1 cellular context compared by ENCODE assay signal in the genomic region with DNA sequence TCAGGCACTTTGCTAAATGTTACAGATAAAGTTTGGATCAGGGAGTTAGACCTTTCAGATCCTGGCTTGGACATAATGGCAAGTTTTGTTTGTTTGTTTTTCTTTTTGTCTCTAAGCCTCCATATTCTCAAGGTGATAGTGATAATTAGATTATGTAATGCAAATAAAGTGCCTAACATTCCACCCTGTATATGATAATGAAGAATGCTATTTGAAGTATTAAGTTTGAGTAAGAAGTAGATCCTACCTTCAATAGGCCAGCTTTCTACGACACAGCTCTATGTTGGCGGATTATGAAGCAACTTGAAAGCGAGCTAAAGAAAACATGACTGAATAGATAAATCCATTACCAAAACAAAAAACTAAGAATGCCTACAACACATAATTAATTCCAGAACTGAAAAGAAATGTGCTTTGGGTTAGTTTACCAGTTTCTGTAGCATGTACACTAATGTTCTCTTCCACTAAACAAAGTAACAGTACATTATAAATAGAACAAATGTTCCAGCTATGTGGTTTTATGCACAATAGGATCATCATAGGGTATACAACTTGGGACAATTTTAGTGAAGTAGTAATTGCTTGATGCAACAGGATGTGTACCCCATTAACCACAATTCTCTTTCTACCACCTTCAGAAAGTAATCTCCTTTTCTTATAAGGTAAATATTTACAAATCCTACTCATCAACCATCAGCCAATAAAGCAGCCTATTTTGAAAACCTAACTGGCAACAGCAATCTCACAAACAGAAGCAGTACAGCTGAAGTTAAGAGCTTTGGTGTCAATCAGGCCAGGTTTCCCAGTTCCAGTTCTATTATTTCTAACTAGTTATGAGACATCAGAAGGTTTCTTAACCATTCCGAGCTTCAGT.
TF ChIP-seq lines count a peak whose summit lies in the region.

No MANE protein-coding gene starts in this region.

TF ChIP-seq in GM12878, 131 proteins besides CTCF, POLR2A, EP300 and RAD21 (continued from another document):
- TF ChIP-seq REST (IDR thresholded peaks at IDR 0.05; ENCODE audit: low read depth, low read length) (no peak), ATF2 (IDR thresholded peaks at IDR 0.05; ENCODE audit: low read length) (no peak), RELA (IDR thresholded peaks at IDR 0.05; ENCODE audit: borderline replicate concordance, partially characterized antibody) (no peak), POLR2AphosphoS5 (IDR thresholded peaks at IDR 0.05; ENCODE audit: low read length) (no peak), PAX8 (IDR thresholded peaks at IDR 0.05) (no peak), PRDM15 (CRISPR knock-in tag; IDR thresholded peaks at IDR 0.05) (no peak), ZNF592 (IDR thresholded peaks at IDR 0.05) (no peak), MEF2B (IDR thresholded peaks at IDR 0.05; ENCODE audit: partially characterized antibody, poor library complexity, severe bottlenecking) (no peak), CREM (IDR thresholded peaks at IDR 0.05; ENCODE audit: low read depth) (no peak), ZZZ3 (IDR thresholded peaks at IDR 0.05; ENCODE audit: control insufficient read depth, insufficient read length, low read depth) (no peak)
TF ChIP-seq in GM12878: peak in this region for 0.
